20 cellular contexts compared by ENCODE assay signal in genomic region chr3:122623430-122623829, GRCh38.
"Had no signal": no experiment of that assay in that cellular context is flagged by ENCODE, and none has a peak within 500 bp of the region (broad histone marks: within the 10 kb centered on the region; RNA-seq: fewer than 3 reads in every experiment).

No MANE protein-coding gene starts in this region.

- H3K9me3 Mint-ChIP-seq: endodermal cell; naive thymus-derived CD8-positive, alpha-beta T cell; neural progenitor cell had no signal

- H3K4me1 Mint-ChIP-seq: endodermal cell had no signal

- H3K27me3 Mint-ChIP-seq: activated naive CD8-positive, alpha-beta T cell; naive thymus-derived CD8-positive, alpha-beta T cell; T-helper 17 cell had no signal

- DNase-seq: activated gamma-delta T cell treated with Interleukin-2 at 50 U/mL for 16 hours; activated T-cell treated with anti-CD3 and anti-CD28 coated beads, Interleukin-2, amount 50 U/mL, for 1 hour; amniotic stem cell; colonic mucosa; endodermal cell; head of caudate nucleus; kidney; lower lobe of right lung; naive thymus-derived CD8-positive, alpha-beta T cell; posterior cingulate gyrus; right lobe of liver; stimulated activated CD4-positive, alpha-beta T cell treated with anti-CD3 and anti-CD28 coated beads, Interleukin-1b, Interleukin-23, amount 100 ng/mL, for 48 hours; T-helper 17 cell; transverse colon had no signal

- H3K27ac Mint-ChIP-seq: activated naive CD8-positive, alpha-beta T cell; endodermal cell; neural progenitor cell; T-helper 17 cell had no signal

- H3K4me3 Mint-ChIP-seq: activated naive CD8-positive, alpha-beta T cell; endodermal cell; naive thymus-derived CD8-positive, alpha-beta T cell; neural progenitor cell; T-helper 17 cell had no signal

- ATAC-seq: activated CD4-positive, CD25-positive, alpha-beta regulatory T cell treated with anti-CD3 and anti-CD28 coated beads, Interleukin-2, amount 50 U/mL, for 24 hours; gastroesophageal sphincter; lower lobe of right lung; naive thymus-derived CD8-positive, alpha-beta T cell; right lobe of liver; T-helper 17 cell had no signal

- H3K4me3 ChIP-seq: breast epithelium, colonic mucosa, gastroesophageal sphincter, lower lobe of right lung, neural progenitor cell, right lobe of liver, skin epidermis, transverse colon had no signal

- H3K36me3 Mint-ChIP-seq: neural progenitor cell had no signal
